In the genomic region with DNA sequence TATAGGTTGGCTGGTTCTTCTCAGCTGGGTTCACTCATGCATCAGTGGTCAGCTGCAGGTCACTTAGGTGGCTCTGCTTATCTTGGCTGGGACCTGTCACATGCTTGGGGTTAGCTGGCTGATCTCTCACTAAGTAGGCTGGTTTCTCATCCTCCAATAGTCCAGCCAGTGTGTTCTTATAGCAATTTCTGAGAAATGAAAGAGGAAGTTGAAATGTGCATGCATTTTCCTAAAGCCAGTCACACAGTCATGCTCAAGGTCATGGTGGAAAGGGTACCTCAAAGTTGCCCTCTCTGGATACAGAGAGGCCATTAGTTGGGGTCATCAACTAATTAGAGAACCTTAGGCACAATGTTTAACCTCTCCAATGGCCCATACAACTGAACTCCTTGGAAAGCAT, we compare ENCODE assay signal across 11 cellular contexts.
DNase-seq lines count a peak whose midpoint lies in the region; ATAC-seq and TF ChIP-seq lines count a peak whose summit lies in the region.
"Had no signal": no experiment of that assay in that cellular context is flagged by ENCODE, and none has a peak within 500 bp of the region (broad histone marks: within the 10 kb centered on the region; RNA-seq: fewer than 3 reads in every experiment).

No MANE protein-coding gene starts in this region.

- peaks cover 0 to 6% of the 10 kb centered on the region in 2 donors for H3K4me1 ChIP-seq in lung (ENCODE audit: control insufficient read depth in 2 of 2, insufficient read depth in 2 of 2, low read length in 2 of 2)

- no peak overlapping the region for H3K27ac ChIP-seq in lung (ENCODE audit: low read depth in 1 of 2, low read length in 1 of 2)

- DNase-seq in lung (ENCODE audit: low spot score) (no peak), HT-29 (ENCODE audit: low spot score) (no peak), COLO668 (lab: John Stamatoyannopoulos, UW; ENCODE audit: unreplicated experiment) (no peak)
- DNase-seq in activated CD8-positive, alpha-beta memory T cell treated with anti-CD3 and anti-CD28 coated beads, Interleukin-2, amount 50 U/mL, for 4 hours, result no peak
- no peak for DNase-seq in activated effector memory CD4-positive, alpha-beta T cell treated with anti-CD3 and anti-CD28 coated beads, Interleukin-2, amount 50 U/mL, for 16 hours
- DNase-seq: heart right ventricle; naive thymus-derived CD4-positive, alpha-beta T cell had no signal

- ATAC-seq in GM18907 (IDR thresholded peaks at IDR 0.05; ENCODE audit: unreplicated experiment), result peak; percentile 82
- ATAC-seq in HG02610 (IDR thresholded peaks at IDR 0.05; ENCODE audit: unreplicated experiment), result peak; percentile 76
- peak; percentile 73 for ATAC-seq in HG03521 (IDR thresholded peaks at IDR 0.05; ENCODE audit: unreplicated experiment)
- ATAC-seq in lung (ENCODE audit: insufficient read depth, low FRiP score), result peak; percentile 27
- ATAC-seq: naive thymus-derived CD4-positive, alpha-beta T cell; Panc1 had no signal

- H3K4me3 ChIP-seq in lung, result no peak overlapping the region
- H3K4me3 ChIP-seq: heart right ventricle had no signal

- H3K36me3 ChIP-seq in lung (ENCODE audit: control insufficient read depth in 2 of 2, insufficient read depth in 2 of 2, low read length in 2 of 2), result no peaks in the 10 kb centered on the region
- H3K36me3 ChIP-seq: heart right ventricle had no signal

- H3K9me3 ChIP-seq in lung (ENCODE audit: control insufficient read depth in 2 of 2, insufficient read depth in 1 of 2, low read length in 1 of 2), result peaks cover 0 to 2% of the 10 kb centered on the region in 2 donors
- H3K9me3 ChIP-seq: heart right ventricle had no signal

- no peak for TF ChIP-seq CTCF in lung (IDR thresholded peaks at IDR 0.05; ENCODE audit: control extremely low read depth, extremely low read depth)

- no peaks in the 10 kb centered on the region for H3K27me3 ChIP-seq in lung (ENCODE audit: control insufficient read depth, insufficient read depth)
- H3K27me3 ChIP-seq: heart right ventricle had no signal

Comparison
In these comparisons a context has a peak if more than half of its experiments do, and no peak if none do; other contexts are left out.
1. ATAC-seq: peak in every context shown above with its lines; median percentile 82 in GM18907; 76 in HG02610; 73 in HG03521; 27 in lung.